1 cellular context compared by ENCODE assay signal in the genomic region with DNA sequence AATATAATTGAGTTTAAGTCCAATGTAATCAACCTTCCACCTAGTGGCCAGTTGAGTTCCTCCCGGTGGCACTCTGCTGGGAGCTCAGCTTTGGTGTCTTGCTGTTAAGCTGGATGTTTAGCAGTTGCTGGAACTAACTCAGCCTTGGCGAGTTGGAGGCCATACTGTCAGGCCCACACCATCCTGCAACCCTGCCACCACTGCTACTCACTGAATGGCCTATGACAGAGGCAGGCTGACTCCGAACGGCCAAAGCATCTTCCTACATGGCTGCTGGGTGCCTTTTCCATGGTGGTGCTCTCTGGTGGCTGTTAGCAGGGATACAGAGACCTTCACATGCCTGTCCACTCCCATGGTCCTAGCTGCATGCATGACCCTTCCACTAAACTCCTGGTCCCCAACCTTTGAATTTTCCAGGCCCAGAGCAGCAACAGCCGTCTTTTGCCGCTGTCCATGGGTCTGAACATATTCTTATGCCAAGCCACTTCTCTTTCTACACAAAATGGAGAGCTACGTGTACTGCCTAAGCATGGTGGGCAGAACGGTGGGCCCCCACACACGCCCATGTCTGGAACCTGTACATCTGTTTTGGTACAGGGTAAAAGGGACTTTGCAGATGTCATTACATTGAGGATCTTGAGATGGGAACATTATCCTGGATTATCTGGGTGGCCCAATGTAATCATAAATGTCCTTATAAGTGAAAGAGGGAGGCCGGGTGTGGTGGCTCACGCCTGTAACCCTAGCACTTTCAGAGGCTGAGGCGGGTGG.
TF ChIP-seq lines count a peak whose summit lies in the region.

No MANE protein-coding gene starts in this region.

TF ChIP-seq in HepG2, 621 proteins besides CTCF, POLR2A, EP300 and RAD21 (continues in another document):
- TF ChIP-seq, protein P1, sequence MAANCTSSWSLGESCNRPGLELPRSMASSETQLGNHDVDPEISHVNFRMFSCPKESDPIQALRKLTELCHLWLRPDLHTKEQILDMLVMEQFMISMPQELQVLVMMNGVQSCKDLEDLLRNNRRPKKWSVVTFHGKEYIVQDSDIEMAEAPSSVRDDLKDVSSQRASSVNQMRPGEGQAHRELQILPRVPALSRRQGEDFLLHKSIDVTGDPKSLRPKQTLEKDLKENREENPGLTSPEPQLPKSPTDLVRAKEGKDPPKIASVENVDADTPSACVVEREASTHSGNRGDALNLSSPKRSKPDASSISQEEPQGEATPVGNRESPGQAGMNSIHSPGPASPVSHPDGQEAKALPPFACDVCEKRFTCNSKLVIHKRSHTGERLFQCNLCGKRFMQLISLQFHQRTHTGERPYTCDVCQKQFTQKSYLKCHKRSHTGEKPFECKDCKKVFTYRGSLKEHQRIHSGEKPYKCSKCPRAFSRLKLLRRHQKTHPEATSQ (CRISPR knock-in tag; IDR thresholded peaks at IDR 0.05; ENCODE audit: borderline replicate concordance), result no peak
- TF ChIP-seq ZNF501 (CRISPR knock-in tag; IDR thresholded peaks at IDR 0.05) (peak; percentile 52; the same call in 1 of the 2 replicates), SP4 (CRISPR knock-in tag; IDR thresholded peaks at IDR 0.05) (peak; percentile 23; the same call in 1 of the 2 replicates), GFI1 (CRISPR knock-in tag; IDR thresholded peaks at IDR 0.05; ENCODE audit: borderline replicate concordance) (no peak), BCL6 (CRISPR knock-in tag; IDR thresholded peaks at IDR 0.05) (no peak), ZNF12 (CRISPR knock-in tag; IDR thresholded peaks at IDR 0.05) (0 out of 2 replicates have a peak, but pooled peaks have one; percentile 15), ZNF331 (CRISPR knock-in tag; IDR thresholded peaks at IDR 0.05) (peak; percentile 46; the same call in 1 of the 2 replicates), ETV6 (CRISPR knock-in tag; conservative IDR thresholded peaks at IDR 0.05) (0 out of 2 replicates have a peak, but pooled peaks have one; percentile 8), ZKSCAN8 (CRISPR knock-in tag; IDR thresholded peaks at IDR 0.05; ENCODE audit: borderline replicate concordance) (no peak), BORCS8-MEF2B (CRISPR knock-in tag; IDR thresholded peaks at IDR 0.05) (peak; percentile 30; the same call in 1 of the 2 replicates), ZNF660 (CRISPR knock-in tag; IDR thresholded peaks at IDR 0.05; ENCODE audit: borderline replicate concordance, low read depth) (no peak), ZNF768 (CRISPR knock-in tag; IDR thresholded peaks at IDR 0.05) (peak; percentile 46; the same call in 1 of the 2 replicates), CCDC6 (CRISPR knock-in tag; IDR thresholded peaks at IDR 0.05) (peak; percentile 71; the same call in 1 of the 2 replicates), ARHGAP35 (CRISPR knock-in tag; IDR thresholded peaks at IDR 0.05; ENCODE audit: borderline replicate concordance) (0 out of 2 replicates have a peak, but pooled peaks have one; percentile 36), PHF20 (CRISPR knock-in tag; IDR thresholded peaks at IDR 0.05) (0 out of 2 replicates have a peak, but pooled peaks have one; percentile 27), SMARCC2 (IDR thresholded peaks at IDR 0.05) (no peak), HOXA9 (CRISPR knock-in tag; IDR thresholded peaks at IDR 0.05; ENCODE audit: borderline replicate concordance) (0 out of 2 replicates have a peak, but pooled peaks have one; percentile 5), SOX13 (IDR thresholded peaks at IDR 0.05) (no peak), SOX13 (CRISPR knock-in tag; conservative IDR thresholded peaks at IDR 0.05 in 1 of 2, IDR thresholded peaks at IDR 0.05 in 1 of 2) (no peak), SALL1 (CRISPR knock-in tag; IDR thresholded peaks at IDR 0.05) (no peak), SAP130 (CRISPR knock-in tag; IDR thresholded peaks at IDR 0.05; ENCODE audit: low read depth) (peak; percentile 66), STAG1 (CRISPR knock-in tag; IDR thresholded peaks at IDR 0.05) (peak; percentile 43; the same call in 1 of the 2 replicates), POLR2AphosphoS2 (IDR thresholded peaks at IDR 0.05; ENCODE audit: low read depth, low read length) (no peak), ZNF629 (CRISPR knock-in tag; conservative IDR thresholded peaks at IDR 0.05) (no peak), ZNF251 (CRISPR knock-in tag; IDR thresholded peaks at IDR 0.05) (no peak), KMT2B (CRISPR knock-in tag; IDR thresholded peaks at IDR 0.05) (no peak), ZNF747 (CRISPR knock-in tag; IDR thresholded peaks at IDR 0.05; ENCODE audit: borderline replicate concordance) (0 out of 2 replicates have a peak, but pooled peaks have one; percentile 5), ARNTL (CRISPR knock-in tag; IDR thresholded peaks at IDR 0.05) (peak; percentile 61), ISX (CRISPR knock-in tag; conservative IDR thresholded peaks at IDR 0.05) (no peak), FOXJ3 (CRISPR knock-in tag; IDR thresholded peaks at IDR 0.05; ENCODE audit: borderline replicate concordance) (no peak)
- TF ChIP-seq, protein P2, sequence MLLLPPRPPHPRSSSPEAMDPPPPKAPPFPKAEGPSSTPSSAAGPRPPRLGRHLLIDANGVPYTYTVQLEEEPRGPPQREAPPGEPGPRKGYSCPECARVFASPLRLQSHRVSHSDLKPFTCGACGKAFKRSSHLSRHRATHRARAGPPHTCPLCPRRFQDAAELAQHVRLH (CRISPR knock-in tag; IDR thresholded peaks at IDR 0.05; ENCODE audit: borderline replicate concordance, low read depth), result no peak
- TF ChIP-seq, protein P3, sequence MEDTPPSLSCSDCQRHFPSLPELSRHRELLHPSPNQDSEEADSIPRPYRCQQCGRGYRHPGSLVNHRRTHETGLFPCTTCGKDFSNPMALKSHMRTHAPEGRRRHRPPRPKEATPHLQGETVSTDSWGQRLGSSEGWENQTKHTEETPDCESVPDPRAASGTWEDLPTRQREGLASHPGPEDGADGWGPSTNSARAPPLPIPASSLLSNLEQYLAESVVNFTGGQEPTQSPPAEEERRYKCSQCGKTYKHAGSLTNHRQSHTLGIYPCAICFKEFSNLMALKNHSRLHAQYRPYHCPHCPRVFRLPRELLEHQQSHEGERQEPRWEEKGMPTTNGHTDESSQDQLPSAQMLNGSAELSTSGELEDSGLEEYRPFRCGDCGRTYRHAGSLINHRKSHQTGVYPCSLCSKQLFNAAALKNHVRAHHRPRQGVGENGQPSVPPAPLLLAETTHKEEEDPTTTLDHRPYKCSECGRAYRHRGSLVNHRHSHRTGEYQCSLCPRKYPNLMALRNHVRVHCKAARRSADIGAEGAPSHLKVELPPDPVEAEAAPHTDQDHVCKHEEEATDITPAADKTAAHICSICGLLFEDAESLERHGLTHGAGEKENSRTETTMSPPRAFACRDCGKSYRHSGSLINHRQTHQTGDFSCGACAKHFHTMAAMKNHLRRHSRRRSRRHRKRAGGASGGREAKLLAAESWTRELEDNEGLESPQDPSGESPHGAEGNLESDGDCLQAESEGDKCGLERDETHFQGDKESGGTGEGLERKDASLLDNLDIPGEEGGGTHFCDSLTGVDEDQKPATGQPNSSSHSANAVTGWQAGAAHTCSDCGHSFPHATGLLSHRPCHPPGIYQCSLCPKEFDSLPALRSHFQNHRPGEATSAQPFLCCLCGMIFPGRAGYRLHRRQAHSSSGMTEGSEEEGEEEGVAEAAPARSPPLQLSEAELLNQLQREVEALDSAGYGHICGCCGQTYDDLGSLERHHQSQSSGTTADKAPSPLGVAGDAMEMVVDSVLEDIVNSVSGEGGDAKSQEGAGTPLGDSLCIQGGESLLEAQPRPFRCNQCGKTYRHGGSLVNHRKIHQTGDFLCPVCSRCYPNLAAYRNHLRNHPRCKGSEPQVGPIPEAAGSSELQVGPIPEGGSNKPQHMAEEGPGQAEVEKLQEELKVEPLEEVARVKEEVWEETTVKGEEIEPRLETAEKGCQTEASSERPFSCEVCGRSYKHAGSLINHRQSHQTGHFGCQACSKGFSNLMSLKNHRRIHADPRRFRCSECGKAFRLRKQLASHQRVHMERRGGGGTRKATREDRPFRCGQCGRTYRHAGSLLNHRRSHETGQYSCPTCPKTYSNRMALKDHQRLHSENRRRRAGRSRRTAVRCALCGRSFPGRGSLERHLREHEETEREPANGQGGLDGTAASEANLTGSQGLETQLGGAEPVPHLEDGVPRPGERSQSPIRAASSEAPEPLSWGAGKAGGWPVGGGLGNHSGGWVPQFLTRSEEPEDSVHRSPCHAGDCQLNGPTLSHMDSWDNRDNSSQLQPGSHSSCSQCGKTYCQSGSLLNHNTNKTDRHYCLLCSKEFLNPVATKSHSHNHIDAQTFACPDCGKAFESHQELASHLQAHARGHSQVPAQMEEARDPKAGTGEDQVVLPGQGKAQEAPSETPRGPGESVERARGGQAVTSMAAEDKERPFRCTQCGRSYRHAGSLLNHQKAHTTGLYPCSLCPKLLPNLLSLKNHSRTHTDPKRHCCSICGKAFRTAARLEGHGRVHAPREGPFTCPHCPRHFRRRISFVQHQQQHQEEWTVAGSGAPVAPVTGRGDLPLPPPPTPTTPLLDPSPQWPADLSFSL (CRISPR knock-in tag; IDR thresholded peaks at IDR 0.05), result peak; percentile 45; the same call in 1 of the 2 replicates
- TF ChIP-seq, protein P4, sequence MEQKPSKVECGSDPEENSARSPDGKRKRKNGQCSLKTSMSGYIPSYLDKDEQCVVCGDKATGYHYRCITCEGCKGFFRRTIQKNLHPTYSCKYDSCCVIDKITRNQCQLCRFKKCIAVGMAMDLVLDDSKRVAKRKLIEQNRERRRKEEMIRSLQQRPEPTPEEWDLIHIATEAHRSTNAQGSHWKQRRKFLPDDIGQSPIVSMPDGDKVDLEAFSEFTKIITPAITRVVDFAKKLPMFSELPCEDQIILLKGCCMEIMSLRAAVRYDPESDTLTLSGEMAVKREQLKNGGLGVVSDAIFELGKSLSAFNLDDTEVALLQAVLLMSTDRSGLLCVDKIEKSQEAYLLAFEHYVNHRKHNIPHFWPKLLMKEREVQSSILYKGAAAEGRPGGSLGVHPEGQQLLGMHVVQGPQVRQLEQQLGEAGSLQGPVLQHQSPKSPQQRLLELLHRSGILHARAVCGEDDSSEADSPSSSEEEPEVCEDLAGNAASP (CRISPR knock-in tag; IDR thresholded peaks at IDR 0.05; ENCODE audit: borderline replicate concordance), result no peak
- TF ChIP-seq, protein P5, sequence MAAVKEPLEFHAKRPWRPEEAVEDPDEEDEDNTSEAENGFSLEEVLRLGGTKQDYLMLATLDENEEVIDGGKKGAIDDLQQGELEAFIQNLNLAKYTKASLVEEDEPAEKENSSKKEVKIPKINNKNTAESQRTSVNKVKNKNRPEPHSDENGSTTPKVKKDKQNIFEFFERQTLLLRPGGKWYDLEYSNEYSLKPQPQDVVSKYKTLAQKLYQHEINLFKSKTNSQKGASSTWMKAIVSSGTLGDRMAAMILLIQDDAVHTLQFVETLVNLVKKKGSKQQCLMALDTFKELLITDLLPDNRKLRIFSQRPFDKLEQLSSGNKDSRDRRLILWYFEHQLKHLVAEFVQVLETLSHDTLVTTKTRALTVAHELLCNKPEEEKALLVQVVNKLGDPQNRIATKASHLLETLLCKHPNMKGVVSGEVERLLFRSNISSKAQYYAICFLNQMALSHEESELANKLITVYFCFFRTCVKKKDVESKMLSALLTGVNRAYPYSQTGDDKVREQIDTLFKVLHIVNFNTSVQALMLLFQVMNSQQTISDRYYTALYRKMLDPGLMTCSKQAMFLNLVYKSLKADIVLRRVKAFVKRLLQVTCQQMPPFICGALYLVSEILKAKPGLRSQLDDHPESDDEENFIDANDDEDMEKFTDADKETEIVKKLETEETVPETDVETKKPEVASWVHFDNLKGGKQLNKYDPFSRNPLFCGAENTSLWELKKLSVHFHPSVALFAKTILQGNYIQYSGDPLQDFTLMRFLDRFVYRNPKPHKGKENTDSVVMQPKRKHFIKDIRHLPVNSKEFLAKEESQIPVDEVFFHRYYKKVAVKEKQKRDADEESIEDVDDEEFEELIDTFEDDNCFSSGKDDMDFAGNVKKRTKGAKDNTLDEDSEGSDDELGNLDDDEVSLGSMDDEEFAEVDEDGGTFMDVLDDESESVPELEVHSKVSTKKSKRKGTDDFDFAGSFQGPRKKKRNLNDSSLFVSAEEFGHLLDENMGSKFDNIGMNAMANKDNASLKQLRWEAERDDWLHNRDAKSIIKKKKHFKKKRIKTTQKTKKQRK (IDR thresholded peaks at IDR 0.05; ENCODE audit: low read length), result no peak
- TF ChIP-seq, protein P6, sequence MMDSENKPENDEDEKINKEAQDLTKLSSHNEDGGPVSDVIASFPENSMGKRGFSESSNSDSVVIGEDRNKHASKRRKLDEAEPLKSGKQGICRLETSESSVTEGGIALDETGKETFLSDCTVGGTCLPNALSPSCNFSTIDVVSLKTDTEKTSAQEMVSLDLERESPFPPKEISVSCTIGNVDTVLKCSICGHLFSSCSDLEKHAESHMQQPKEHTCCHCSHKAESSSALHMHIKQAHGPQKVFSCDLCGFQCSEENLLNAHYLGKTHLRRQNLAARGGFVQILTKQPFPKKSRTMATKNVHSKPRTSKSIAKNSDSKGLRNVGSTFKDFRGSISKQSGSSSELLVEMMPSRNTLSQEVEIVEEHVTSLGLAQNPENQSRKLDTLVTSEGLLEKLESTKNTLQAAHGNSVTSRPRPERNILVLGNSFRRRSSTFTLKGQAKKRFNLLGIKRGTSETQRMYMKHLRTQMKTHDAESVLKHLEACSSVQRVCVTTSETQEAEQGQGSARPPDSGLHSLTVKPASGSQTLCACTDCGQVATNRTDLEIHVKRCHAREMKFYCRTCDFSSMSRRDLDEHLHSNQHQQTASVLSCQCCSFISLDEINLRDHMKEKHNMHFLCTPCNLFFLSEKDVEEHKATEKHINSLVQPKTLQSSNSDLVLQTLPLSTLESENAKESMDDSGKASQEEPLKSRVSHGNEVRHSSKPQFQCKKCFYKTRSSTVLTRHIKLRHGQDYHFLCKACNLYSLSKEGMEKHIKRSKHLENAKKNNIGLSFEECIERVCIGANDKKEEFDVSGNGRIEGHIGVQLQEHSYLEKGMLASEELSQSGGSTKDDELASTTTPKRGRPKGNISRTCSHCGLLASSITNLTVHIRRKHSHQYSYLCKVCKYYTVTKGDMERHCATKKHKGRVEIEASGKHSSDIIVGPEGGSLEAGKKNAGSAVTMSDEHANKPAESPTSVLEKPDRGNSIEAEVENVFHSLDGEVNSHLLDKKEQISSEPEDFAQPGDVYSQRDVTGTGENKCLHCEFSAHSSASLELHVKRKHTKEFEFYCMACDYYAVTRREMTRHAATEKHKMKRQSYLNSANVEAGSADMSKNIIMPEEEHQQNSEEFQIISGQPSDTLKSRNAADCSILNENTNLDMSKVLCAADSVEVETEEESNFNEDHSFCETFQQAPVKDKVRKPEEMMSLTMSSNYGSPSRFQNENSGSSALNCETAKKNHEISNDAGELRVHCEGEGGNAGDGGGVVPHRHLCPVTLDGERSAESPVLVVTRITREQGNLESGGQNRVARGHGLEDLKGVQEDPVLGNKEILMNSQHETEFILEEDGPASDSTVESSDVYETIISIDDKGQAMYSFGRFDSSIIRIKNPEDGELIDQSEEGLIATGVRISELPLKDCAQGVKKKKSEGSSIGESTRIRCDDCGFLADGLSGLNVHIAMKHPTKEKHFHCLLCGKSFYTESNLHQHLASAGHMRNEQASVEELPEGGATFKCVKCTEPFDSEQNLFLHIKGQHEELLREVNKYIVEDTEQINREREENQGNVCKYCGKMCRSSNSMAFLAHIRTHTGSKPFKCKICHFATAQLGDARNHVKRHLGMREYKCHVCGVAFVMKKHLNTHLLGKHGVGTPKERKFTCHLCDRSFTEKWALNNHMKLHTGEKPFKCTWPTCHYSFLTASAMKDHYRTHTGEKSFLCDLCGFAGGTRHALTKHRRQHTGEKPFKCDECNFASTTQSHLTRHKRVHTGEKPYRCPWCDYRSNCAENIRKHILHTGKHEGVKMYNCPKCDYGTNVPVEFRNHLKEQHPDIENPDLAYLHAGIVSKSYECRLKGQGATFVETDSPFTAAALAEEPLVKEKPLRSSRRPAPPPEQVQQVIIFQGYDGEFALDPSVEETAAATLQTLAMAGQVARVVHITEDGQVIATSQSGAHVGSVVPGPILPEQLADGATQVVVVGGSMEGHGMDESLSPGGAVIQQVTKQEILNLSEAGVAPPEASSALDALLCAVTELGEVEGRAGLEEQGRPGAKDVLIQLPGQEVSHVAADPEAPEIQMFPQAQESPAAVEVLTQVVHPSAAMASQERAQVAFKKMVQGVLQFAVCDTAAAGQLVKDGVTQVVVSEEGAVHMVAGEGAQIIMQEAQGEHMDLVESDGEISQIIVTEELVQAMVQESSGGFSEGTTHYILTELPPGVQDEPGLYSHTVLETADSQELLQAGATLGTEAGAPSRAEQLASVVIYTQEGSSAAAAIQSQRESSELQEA (CRISPR knock-in tag; IDR thresholded peaks at IDR 0.05; ENCODE audit: not compliant biosample characterization), result no peak
